Comparison of ENCODE assay signal across 4 cellular contexts in the genomic region with DNA sequence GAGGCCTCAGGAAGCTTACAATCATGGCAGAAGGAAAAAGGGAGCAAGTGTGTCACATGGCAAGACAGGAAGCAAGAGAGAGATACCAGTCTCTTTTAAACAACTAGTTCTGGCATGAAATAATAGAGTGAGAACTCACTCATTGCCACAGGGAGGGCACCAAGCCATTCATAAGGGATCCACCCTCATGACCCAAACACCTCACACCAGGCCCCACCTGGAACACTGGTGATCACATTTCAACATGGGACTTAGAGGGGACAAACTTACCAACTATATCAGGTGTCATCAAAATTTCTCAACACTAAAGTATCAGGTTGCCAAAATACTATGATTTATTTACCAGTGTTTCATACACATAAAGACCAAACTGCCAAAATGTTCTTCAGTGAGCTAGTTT. TPM values are rescaled to one million over a fixed set of nuclear protein-coding genes. Genes with fewer than 3 reads are reported as not detected.
"Had no signal": no experiment of that assay in that cellular context is flagged by ENCODE, and none has a peak within 500 bp of the region (broad histone marks: within the 10 kb centered on the region; RNA-seq: fewer than 3 reads in every experiment).

No MANE protein-coding gene starts in this region.

RNA-seq across cellular contexts. Expression of a gene that starts 55.8 kb away (rescaled TPM):
- total RNA-seq: osteoblast, right atrium auricular region, smooth muscle cell had no signal
- polyA plus RNA-seq: naive thymus-derived CD4-positive, alpha-beta T cell; smooth muscle cell had no signal
